19 cellular contexts compared by ENCODE assay signal in the genomic region with DNA sequence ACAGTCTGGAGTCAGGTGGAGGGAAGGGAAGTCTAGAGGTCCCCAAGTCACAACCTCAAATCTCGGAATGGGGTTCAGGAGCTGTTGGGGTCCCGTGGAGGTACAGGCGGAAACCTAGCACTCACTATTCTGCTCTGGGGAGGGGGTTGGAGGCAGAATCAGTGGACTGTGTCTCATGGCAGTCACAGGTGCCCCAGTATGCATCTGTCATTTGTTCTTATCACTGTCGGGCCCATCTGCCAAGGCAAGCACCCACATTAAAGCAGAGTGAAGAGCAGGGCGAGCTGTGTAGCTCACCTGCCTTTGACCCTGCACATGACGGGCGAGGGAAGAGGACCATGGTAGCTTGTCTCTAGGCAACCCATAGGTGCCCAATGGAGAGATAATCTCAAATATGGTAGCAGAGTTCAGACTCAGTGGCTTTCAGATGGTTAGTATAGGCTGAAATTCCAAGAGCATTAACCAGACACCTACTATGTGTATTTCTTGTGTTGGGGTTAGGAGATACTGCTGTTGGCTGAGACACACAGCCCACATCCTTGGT. TPM values are rescaled to one million over a fixed set of nuclear protein-coding genes. Genes with fewer than 3 reads are reported as not detected.
DNase-seq lines count a peak whose midpoint lies in the region; ATAC-seq and TF ChIP-seq lines count a peak whose summit lies in the region.
"Had no signal": no experiment of that assay in that cellular context is flagged by ENCODE, and none has a peak within 500 bp of the region (broad histone marks: within the 10 kb centered on the region; RNA-seq: fewer than 3 reads in every experiment).

No MANE protein-coding gene starts in this region.

- H3K36me3 Mint-ChIP-seq in chondrocyte (ENCODE audit: low read depth), result peaks cover 6% of the 10 kb centered on the region
- peaks cover 3% of the 10 kb centered on the region for H3K36me3 Mint-ChIP-seq in osteocyte (ENCODE audit: unreplicated experiment)
- H3K36me3 Mint-ChIP-seq in type B pancreatic cell, result peaks cover 30% of the 10 kb centered on the region

- H3K36me3 ChIP-seq in breast epithelium, result no peaks in the 10 kb centered on the region
- no peaks in the 10 kb centered on the region for H3K36me3 ChIP-seq in mammary epithelial cell (ENCODE audit: insufficient read depth, low read length)
- H3K36me3 ChIP-seq in HAP-1 (replicated peaks), result no peaks in the 10 kb centered on the region
- H3K36me3 ChIP-seq: BE2C had no signal

- intact Hi-C loops in breast epithelium (cut with DNase I; ENCODE audit: low total_unique reads), result no loop called here
- intact Hi-C loops in mammary epithelial cell (cut with micrococcal nuclease), result no loop called here

- no peak overlapping the region for H3K4me3 Mint-ChIP-seq in chondrocyte (ENCODE audit: unreplicated experiment)
- no peak overlapping the region for H3K4me3 Mint-ChIP-seq in osteocyte (ENCODE audit: unreplicated experiment)
- no peak overlapping the region for H3K4me3 Mint-ChIP-seq in type B pancreatic cell
- H3K4me3 Mint-ChIP-seq: CD4-positive, alpha-beta T cell; IgD-negative memory B cell had no signal

- H3K79me2 ChIP-seq in mammary epithelial cell (ENCODE audit: insufficient read depth, low read length), result no peaks in the 10 kb centered on the region

- H4K20me1 ChIP-seq in mammary epithelial cell (ENCODE audit: insufficient read depth, low read length), result no peaks in the 10 kb centered on the region

- ATAC-seq in GM18873 (IDR thresholded peaks at IDR 0.05; ENCODE audit: low FRiP score, unreplicated experiment), result no peak
- ATAC-seq: HCT116 had no signal

- BruUV-seq in mammary epithelial cell (replicated peaks; lab: Mats Ljungman, UMichigan), result no TSS peak

- peaks cover 14% of the 10 kb centered on the region for H3K4me1 Mint-ChIP-seq in chondrocyte (ENCODE audit: low read depth)
- H3K4me1 Mint-ChIP-seq in osteocyte (ENCODE audit: unreplicated experiment), result peaks cover 7% of the 10 kb centered on the region
- peaks cover 21% of the 10 kb centered on the region for H3K4me1 Mint-ChIP-seq in type B pancreatic cell (ENCODE audit: unreplicated experiment)

- no peak overlapping the region for H3K4me3 ChIP-seq in breast epithelium
- H3K4me3 ChIP-seq in mammary epithelial cell (replicated peaks in 1 of 3; ENCODE audit: insufficient read depth in 1 of 3, low read depth in 2 of 3, low read length in 3 of 3), result no peak overlapping the region
- H3K4me3 ChIP-seq in HAP-1, result no peak overlapping the region

- TF ChIP-seq POLR2A in breast epithelium (IDR thresholded peaks at IDR 0.05), result no peak

- no peak overlapping the region for H3K27ac Mint-ChIP-seq in chondrocyte (ENCODE audit: unreplicated experiment)
- H3K27ac Mint-ChIP-seq in osteocyte (ENCODE audit: unreplicated experiment), result no peak overlapping the region
- peak overlapping the region; percentile 43 for H3K27ac Mint-ChIP-seq in type B pancreatic cell
- H3K27ac Mint-ChIP-seq: CD4-positive, alpha-beta T cell had no signal

- no peaks in the 10 kb centered on the region for H3K9me3 ChIP-seq in breast epithelium
- H3K9me3 ChIP-seq in mammary epithelial cell (replicated peaks; ENCODE audit: insufficient read depth, low read length), result no peaks in the 10 kb centered on the region
- H3K9me3 ChIP-seq in HAP-1, result no peaks in the 10 kb centered on the region
- H3K9me3 ChIP-seq: BE2C had no signal

- H3K9ac ChIP-seq in mammary epithelial cell (ENCODE audit: insufficient read depth, low read length), result no peak overlapping the region

- H3K27me3 Mint-ChIP-seq in chondrocyte (ENCODE audit: low read depth) (no peaks in the 10 kb centered on the region), osteocyte (ENCODE audit: unreplicated experiment) (no peaks in the 10 kb centered on the region), type B pancreatic cell (no peaks in the 10 kb centered on the region)
- H3K27me3 Mint-ChIP-seq: CD4-positive, alpha-beta T cell; IgD-negative memory B cell had no signal

- CTCF ChIA-PET in mammary epithelial cell (lab: Charles Lee; ENCODE audit: low non-redundant PET), result no interaction called here

- no peaks in the 10 kb centered on the region for H3K9me3 Mint-ChIP-seq in chondrocyte (ENCODE audit: low read depth)
- no peaks in the 10 kb centered on the region for H3K9me3 Mint-ChIP-seq in osteocyte (ENCODE audit: unreplicated experiment)
- H3K9me3 Mint-ChIP-seq in type B pancreatic cell, result no peaks in the 10 kb centered on the region
- H3K9me3 Mint-ChIP-seq: CD4-positive, alpha-beta T cell; IgD-negative memory B cell had no signal

- TF ChIP-seq CTCF in breast epithelium (IDR thresholded peaks at IDR 0.05), result no peak
- no peak for TF ChIP-seq CTCF in mammary epithelial cell (conservative IDR thresholded peaks at IDR 0.05 in 1 of 2, IDR thresholded peaks at IDR 0.05 in 1 of 2; ENCODE audit: extremely low read depth in 1 of 2, insufficient read depth in 1 of 2, low read depth in 1 of 2, low read length in 2 of 2)
- no peak for TF ChIP-seq CTCF in chondrocyte (IDR thresholded peaks at IDR 0.05)
- no peak for TF ChIP-seq CTCF in osteocyte (IDR thresholded peaks at IDR 0.05)
- TF ChIP-seq CTCF in type B pancreatic cell (conservative IDR thresholded peaks at IDR 0.05), result no peak

- no peaks in the 10 kb centered on the region for H3K27me3 ChIP-seq in breast epithelium
- no peaks in the 10 kb centered on the region for H3K27me3 ChIP-seq in mammary epithelial cell (ENCODE audit: insufficient read depth, low read length)
- no peaks in the 10 kb centered on the region for H3K27me3 ChIP-seq in HAP-1 (ENCODE audit: low read depth)
- H3K27me3 ChIP-seq: BE2C had no signal

- H3K4me2 ChIP-seq in mammary epithelial cell (ENCODE audit: insufficient read depth, low read depth, low read length), result no peak overlapping the region

- H3K4me1 ChIP-seq in breast epithelium (peaks cover 6 to 8% of the 10 kb centered on the region in 2 donors), mammary epithelial cell (ENCODE audit: insufficient read depth, low read length) (no peaks in the 10 kb centered on the region), HAP-1 (no peaks in the 10 kb centered on the region)
- H3K4me1 ChIP-seq: BE2C had no signal

- in situ Hi-C loops in mammary epithelial cell (cut with MboI; ENCODE audit: low sequenced_read_pairs in 2 of 2), result no loop called here
- in situ Hi-C loops in HAP-1 (cut with MboI; ENCODE audit: low sequenced_read_pairs), result no loop called here

- 82% methylated on average over 7 of the region's 7 CpGs for WGBS in mammary epithelial cell (ENCODE audit: low coverage, missing lambda C conversion rate)

- no peak overlapping the region for H2AFZ ChIP-seq in mammary epithelial cell (ENCODE audit: low read depth, low read length)

- DNase-seq in breast epithelium (ENCODE audit: low spot score in 2 of 2) (peak; percentile 5 to 12), mammary epithelial cell (no peak), chondrocyte (ENCODE audit: low spot score) (peak; percentile 56), osteocyte (ENCODE audit: extremely low spot score, unreplicated experiment) (peak; percentile 46), type B pancreatic cell (ENCODE audit: extremely low spot score, unreplicated experiment) (peak; percentile 37), NCI-H2081 (lab: John Stamatoyannopoulos, UW) (no peak), HAP-1 (ENCODE audit: low spot score in 2 of 2) (no peak)
- DNase-seq: 8988T; BE2C; CD4-positive, alpha-beta T cell; DMS53; Kasumi-1; NCI-H1417; NCI-H187 treated with DMSO at 0.1 percent for 48 hours; OCI-M1; SIG-M5 had no signal

- dilution Hi-C loops in mammary epithelial cell (cut with HindIII; ENCODE audit: low sequenced_read_pairs), result loop anchor here (5.0 kb wide), 1 partner anchor 113 kb away; no protein-coding TSS in a partner anchor

- H3K27ac ChIP-seq in breast epithelium (no peak overlapping the region), mammary epithelial cell (ENCODE audit: insufficient read depth, low read depth, low read length) (no peak overlapping the region)

RNA-seq across cellular contexts. Expression of a gene that starts 29.8 kb away (rescaled TPM):
- 1 to 10 TPM; 2.1 to 5.3 (median 3.6) TPM for total RNA-seq in breast epithelium
- 1 to 10 TPM in 1 of 2 donors, under 1 TPM in 1; 0.82 to 1.0 TPM for total RNA-seq in mammary epithelial cell
- 0.01 TPM for polyA plus RNA-seq in mammary epithelial cell
- polyA minus RNA-seq in mammary epithelial cell, result 0.67 TPM
- 2.5 to 8.5 TPM (median 2.7 TPM) in 3 replicates for total RNA-seq in chondrocyte
- total RNA-seq in osteocyte, result 3.4 and 3.9 TPM in 2 replicates
- 3.3 and 7.0 TPM in 2 replicates for total RNA-seq in type B pancreatic cell (ENCODE audit: low replicate concordance)

Comparison
In these comparisons a context has a peak if more than half of its experiments do, and no peak if none do; other contexts are left out.
1. DNase-seq: peak in breast epithelium (2 of 2), chondrocyte (single experiment), osteocyte (single experiment) and type B pancreatic cell (single experiment); none in mammary epithelial cell (single experiment), NCI-H2081 (0 of 2) and HAP-1 (0 of 2).